ENCODE assay signal across 7 cellular contexts in genomic region chr3:38242812-38243211, GRCh38. TPM values are rescaled to one million over a fixed set of nuclear protein-coding genes. Genes with fewer than 3 reads are reported as not detected.
"Had no signal": no experiment of that assay in that cellular context is flagged by ENCODE, and none has a peak within 500 bp of the region (broad histone marks: within the 10 kb centered on the region; RNA-seq: fewer than 3 reads in every experiment).

No MANE protein-coding gene starts in this region.

RNA-seq across cellular contexts. Expression of gene SLC22A13, which starts 22.8 kb away (rescaled TPM):
- total RNA-seq: right atrium auricular region, skeletal muscle tissue had no signal
- polyA plus RNA-seq: neural cell, ovary, smooth muscle cell had no signal

RNA-seq across cellular contexts. Expression of gene SLC22A14, which starts 39.3 kb away (rescaled TPM):
- total RNA-seq: neural crest cell, right atrium auricular region, sigmoid colon had no signal
